In the genomic region with DNA sequence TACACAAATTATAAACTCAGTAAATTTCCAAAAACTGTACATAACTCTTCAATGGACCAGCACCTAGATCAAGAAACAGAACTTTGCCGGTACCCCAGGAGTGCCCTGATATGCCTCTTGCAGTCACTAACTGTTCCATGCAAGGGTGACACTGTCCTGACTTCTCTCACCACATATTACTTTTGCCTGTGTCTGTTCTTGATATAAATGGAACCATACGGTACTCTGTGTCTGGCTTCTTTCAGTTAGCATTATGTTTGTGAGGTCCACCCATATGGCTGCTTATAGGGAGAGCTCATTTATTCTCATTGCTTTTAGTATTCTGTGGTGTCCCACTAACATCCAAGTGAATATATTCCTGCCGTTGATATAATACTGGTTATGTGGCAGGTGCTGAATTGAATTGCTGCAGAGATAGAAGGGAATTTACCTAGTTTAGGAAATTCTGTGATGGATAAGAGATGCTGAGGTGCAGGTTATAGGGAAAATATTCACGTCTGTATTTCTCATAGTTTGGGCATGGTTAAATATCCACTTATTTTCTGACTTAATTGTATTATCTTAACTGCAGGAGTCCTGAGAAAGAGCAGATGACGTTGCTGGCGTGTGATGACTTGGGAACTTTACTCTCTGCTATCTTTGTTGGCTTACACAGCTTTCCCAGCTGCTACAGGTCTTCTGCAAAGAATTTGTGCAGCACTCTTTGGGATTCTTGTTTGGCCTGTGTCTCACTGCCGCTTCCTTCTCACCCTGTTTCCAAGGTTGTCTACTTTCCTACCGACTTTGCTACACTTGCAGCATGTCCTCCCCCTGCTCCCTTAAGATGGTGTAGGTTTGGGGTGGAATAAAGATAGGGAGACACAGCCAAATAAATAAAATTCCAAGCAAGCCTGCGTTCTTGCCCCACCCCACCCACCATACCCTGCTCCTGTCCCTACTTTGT, we compare ENCODE assay signal across 10 cellular contexts.
DNase-seq lines count a peak whose midpoint lies in the region; FAIRE-seq and TF ChIP-seq lines count a peak whose summit lies in the region.
"Had no signal": no experiment of that assay in that cellular context is flagged by ENCODE, and none has a peak within 500 bp of the region (broad histone marks: within the 10 kb centered on the region; RNA-seq: fewer than 3 reads in every experiment).

No MANE protein-coding gene starts in this region.

- peaks cover 20% of the 10 kb centered on the region for H3K36me3 ChIP-seq in DOHH2 (ENCODE audit: control insufficient read depth, low read length)
- no peaks in the 10 kb centered on the region for H3K36me3 ChIP-seq in H1 (ENCODE audit: control insufficient read depth in 2 of 4, insufficient read depth in 4 of 4, low read length in 3 of 4)
- H3K36me3 ChIP-seq: gastroesophageal sphincter had no signal

- H3K4me1 Mint-ChIP-seq in nephron progenitor cell: peaks cover 65% of the 10 kb centered on the region

- H3K36me3 Mint-ChIP-seq in nephron progenitor cell (ENCODE audit: low read depth): peaks cover under 1% of the 10 kb centered on the region

- 0 out of 2 replicates have a peak, but pooled peaks cover 3% of the 10 kb centered on the region for H3K23me2 ChIP-seq in H1 (ENCODE audit: low read depth, low read length)

- H3K27ac ChIP-seq in DOHH2 (ENCODE audit: low read depth, low read length) (no peak overlapping the region), H1 (ENCODE audit: low read depth, low read length) (peak overlapping the region; percentile 55; the same call in 1 of the 2 replicates)

- TF ChIP-seq EP300 in H1 (IDR thresholded peaks at IDR 0.05; ENCODE audit: borderline replicate concordance in 1 of 2, low read depth in 2 of 2, low read length in 2 of 2): no peak

- H3K27me3 Mint-ChIP-seq in nephron progenitor cell (ENCODE audit: low read depth, poor library complexity): no peaks in the 10 kb centered on the region

- TF ChIP-seq RAD21 in H1 (IDR thresholded peaks at IDR 0.05 in 1 of 2, conservative IDR thresholded peaks at IDR 0.05 in 1 of 2; ENCODE audit: low read depth in 2 of 2, low read length in 2 of 2): no peak

- H3K4me2 ChIP-seq in DOHH2 (ENCODE audit: low read length) (peak overlapping the region; percentile 29), H1 (ENCODE audit: insufficient read depth in 1 of 2, low read depth in 2 of 2, low read length in 2 of 2) (peak overlapping the region; percentile 39 to 42)

- H3K79me1 ChIP-seq in H1 (ENCODE audit: low read depth, low read length): peaks cover 11% of the 10 kb centered on the region; the same call in 1 of the 2 replicates

- H4K91ac ChIP-seq in H1 (replicated peaks; ENCODE audit: insufficient read length, low read length): peak overlapping the region; percentile 45

- no peak overlapping the region for H2AFZ ChIP-seq in H1 (ENCODE audit: low read length)

- no peaks in the 10 kb centered on the region for H3K9me3 ChIP-seq in DOHH2 (ENCODE audit: control insufficient read depth, insufficient read depth, low read length)
- no peaks in the 10 kb centered on the region for H3K9me3 ChIP-seq in H1 (ENCODE audit: insufficient read depth in 2 of 2, low read depth in 1 of 2, low read length in 1 of 2)
- H3K9me3 ChIP-seq: gastroesophageal sphincter had no signal

- CTCF ChIA-PET in H1 (lab: Charles Lee; ENCODE audit: partially characterized antibody): interaction anchor here (0.6 to 3.8 kb wide), 7 partner anchors 12 to 140 kb away, joined by 3 to 20 read pairs (median 3); no protein-coding TSS in a partner anchor

- no peak overlapping the region for H3K23ac ChIP-seq in H1 (ENCODE audit: insufficient read length)

- H2AK5ac ChIP-seq in H1 (ENCODE audit: low read depth, low read length): peak overlapping the region; percentile 91; the same call in 1 of the 2 replicates

- H3K9ac ChIP-seq in H1 (replicated peaks in 1 of 4; ENCODE audit: extremely low read depth in 1 of 4, low read depth in 3 of 4, low read length in 3 of 4): no peak overlapping the region; a peak in 1 of 7 replicates

- DNase-seq in H1 (ENCODE audit: low read depth in 1 of 2, low spot score in 2 of 2) (no peak), nephron progenitor cell (no peak), NCI-H510A (lab: John Stamatoyannopoulos, UW) (no peak), foreskin melanocyte (no peak), COLO668 (lab: John Stamatoyannopoulos, UW; ENCODE audit: unreplicated experiment) (no peak), cerebellum (ENCODE audit: low spot score) (no peak)
- DNase-seq: NCI-H187 had no signal

- no peak overlapping the region; the same call in 1 of the 2 replicates for H2BK15ac ChIP-seq in H1 (ENCODE audit: low read length)

- peak overlapping the region; percentile 86 for H3K27ac Mint-ChIP-seq in nephron progenitor cell

- H3K9me2 ChIP-seq in DOHH2 (replicated peaks; ENCODE audit: control insufficient read depth, low read length): no peaks in the 10 kb centered on the region

- peaks cover 92% of the 10 kb centered on the region for H3K79me2 ChIP-seq in DOHH2 (ENCODE audit: control insufficient read depth, low read length)
- H3K79me2 ChIP-seq in H1 (ENCODE audit: control insufficient read depth in 1 of 2, insufficient read depth in 2 of 2, low read length in 2 of 2): peaks cover 0 to 94% of the 10 kb centered on the region in 2 experiments; a peak in 2 of 4 replicates

- no peak overlapping the region for H3K14ac ChIP-seq in H1 (ENCODE audit: insufficient read length)

- no peaks in the 10 kb centered on the region for H3K9me3 Mint-ChIP-seq in nephron progenitor cell

- TF ChIP-seq POLR2A in H1 (IDR thresholded peaks at IDR 0.05; ENCODE audit: control extremely low read depth in 1 of 2, low read depth in 2 of 2, low read length in 2 of 2): no peak

- POLR2A ChIA-PET in H1 (lab: Charles Lee; ENCODE audit: partially characterized antibody): no interaction called here

- H4K20me1 ChIP-seq in DOHH2 (ENCODE audit: control insufficient read depth, insufficient read depth, low read depth, low read length) (peaks cover 3% of the 10 kb centered on the region; the same call in 1 of the 2 replicates), H1 (replicated peaks in 1 of 2; ENCODE audit: control insufficient read depth in 1 of 2, insufficient read depth in 2 of 2, low read length in 2 of 2) (peaks cover 2 to 13% of the 10 kb centered on the region in 2 experiments)

- H3K4me1 ChIP-seq in DOHH2 (ENCODE audit: control insufficient read depth, low read length): peaks cover 42% of the 10 kb centered on the region
- peaks cover 4 to 23% (median 20%) of the 10 kb centered on the region in 4 experiments for H3K4me1 ChIP-seq in H1 (replicated peaks in 1 of 4; ENCODE audit: control insufficient read depth in 3 of 4, insufficient read depth in 4 of 4, low read length in 3 of 4)

- FAIRE-seq in H1 (lab: Jason Lieb, UNC): no peak

- 60% methylated on average over 9 of the region's 9 CpGs; no CpG with 5 or more reads in 1 of the 2 experiments for WGBS in H1 (ENCODE audit: extremely low coverage in 1 of 2, insufficient coverage in 1 of 2, insufficient read length in 1 of 2, insufficient replicate concordance in 2 of 2, low coverage in 1 of 2, low lambda C conversion rate in 2 of 2, missing lambda C conversion rate in 1 of 2), 2 experiments

- peaks cover 4% of the 10 kb centered on the region for H3F3A ChIP-seq in DOHH2 (ENCODE audit: control insufficient read depth, insufficient read depth)

- no peak overlapping the region for H3K4me3 Mint-ChIP-seq in nephron progenitor cell

- TF ChIP-seq CTCF in DOHH2 (IDR thresholded peaks at IDR 0.05; ENCODE audit: low read depth, low read length, poor library complexity, severe bottlenecking): no peak
- TF ChIP-seq CTCF in H1 (IDR thresholded peaks at IDR 0.05; ENCODE audit: control extremely low read depth in 1 of 3, insufficient read depth in 1 of 3, low read depth in 1 of 3, low read length in 3 of 3): no peak
- TF ChIP-seq CTCF in nephron progenitor cell (IDR thresholded peaks at IDR 0.05): no peak

- H2BK12ac ChIP-seq in H1 (ENCODE audit: low read depth, low read length): peak overlapping the region; percentile 91; the same call in 1 of the 2 replicates

- no peaks in the 10 kb centered on the region for H3K27me3 ChIP-seq in DOHH2 (ENCODE audit: control insufficient read depth, low read length)
- no peaks in the 10 kb centered on the region for H3K27me3 ChIP-seq in H1 (replicated peaks in 1 of 4; ENCODE audit: control insufficient read depth in 3 of 4, extremely low read depth in 1 of 4, insufficient read depth in 3 of 4, low read length in 3 of 4)
- H3K27me3 ChIP-seq: gastroesophageal sphincter had no signal

- H4K8ac ChIP-seq in H1 (ENCODE audit: extremely low read depth, insufficient read depth, low read length): no peak overlapping the region

- H3K4me3 ChIP-seq in DOHH2 (ENCODE audit: low read length) (no peak overlapping the region), H1 (ENCODE audit: extremely low read depth in 1 of 4, insufficient read depth in 2 of 4, low read depth in 3 of 4, low read length in 4 of 4) (no peak overlapping the region)
- H3K4me3 ChIP-seq: gastroesophageal sphincter had no signal

- H2BK5ac ChIP-seq in H1 (ENCODE audit: low read depth, low read length): peak overlapping the region; percentile 89

- H2BK20ac ChIP-seq in H1 (ENCODE audit: low read length): peak overlapping the region; percentile 55; the same call in 1 of the 2 replicates

- H3K56ac ChIP-seq in H1 (replicated peaks; ENCODE audit: insufficient read length, low read depth, low read length): no peak overlapping the region

- no peak overlapping the region for H3K4ac ChIP-seq in H1 (replicated peaks; ENCODE audit: insufficient read length, low read depth, low read length)

- no peak overlapping the region for H4K5ac ChIP-seq in H1 (ENCODE audit: insufficient read length, low read depth, low read length)

- no peak overlapping the region for H2BK120ac ChIP-seq in H1 (replicated peaks; ENCODE audit: low read depth, low read length)

- 0 out of 2 replicates have a peak overlapping the region, but pooled peaks have one; percentile 9 for H3K18ac ChIP-seq in H1 (ENCODE audit: extremely low read depth, low read length)

TF ChIP-seq in PFSK-1, 5 proteins besides CTCF, POLR2A, EP300 and RAD21 (continues in another document):
- TF ChIP-seq SIN3A (IDR thresholded peaks at IDR 0.05; ENCODE audit: borderline replicate concordance, insufficient read depth, low read length): peak; percentile 9; the same call in 1 of the 2 replicates
- no peak for TF ChIP-seq POLR2AphosphoS5 (IDR thresholded peaks at IDR 0.05; ENCODE audit: low read depth, low read length)
- TF ChIP-seq TAF1 (IDR thresholded peaks at IDR 0.05; ENCODE audit: borderline replicate concordance, insufficient read depth, low read length): no peak

TF ChIP-seq in H1, 55 proteins besides CTCF, POLR2A, EP300 and RAD21 (continues in another document):
- TF ChIP-seq ZNF274 (IDR thresholded peaks at IDR 0.05; ENCODE audit: borderline replicate concordance, extremely low read depth, low read length): no peak
- no peak for TF ChIP-seq SRF (IDR thresholded peaks at IDR 0.05; ENCODE audit: low read depth, low read length)
- no peak for TF ChIP-seq NANOG (IDR thresholded peaks at IDR 0.05; ENCODE audit: insufficient read depth, low read depth, low read length, poor library complexity, severe bottlenecking)
- TF ChIP-seq HDAC2 (IDR thresholded peaks at IDR 0.05; ENCODE audit: borderline replicate concordance in 1 of 2, low read depth in 2 of 2, low read length in 2 of 2): no peak
- no peak for TF ChIP-seq CTBP2 (IDR thresholded peaks at IDR 0.05; ENCODE audit: borderline replicate concordance, insufficient read depth, insufficient read length, low read length)
- no peak for TF ChIP-seq FOSL1 (IDR thresholded peaks at IDR 0.05; ENCODE audit: insufficient read depth, low read depth, low read length)
